ENCODE assay signal across 8 cellular contexts in the genomic region with DNA sequence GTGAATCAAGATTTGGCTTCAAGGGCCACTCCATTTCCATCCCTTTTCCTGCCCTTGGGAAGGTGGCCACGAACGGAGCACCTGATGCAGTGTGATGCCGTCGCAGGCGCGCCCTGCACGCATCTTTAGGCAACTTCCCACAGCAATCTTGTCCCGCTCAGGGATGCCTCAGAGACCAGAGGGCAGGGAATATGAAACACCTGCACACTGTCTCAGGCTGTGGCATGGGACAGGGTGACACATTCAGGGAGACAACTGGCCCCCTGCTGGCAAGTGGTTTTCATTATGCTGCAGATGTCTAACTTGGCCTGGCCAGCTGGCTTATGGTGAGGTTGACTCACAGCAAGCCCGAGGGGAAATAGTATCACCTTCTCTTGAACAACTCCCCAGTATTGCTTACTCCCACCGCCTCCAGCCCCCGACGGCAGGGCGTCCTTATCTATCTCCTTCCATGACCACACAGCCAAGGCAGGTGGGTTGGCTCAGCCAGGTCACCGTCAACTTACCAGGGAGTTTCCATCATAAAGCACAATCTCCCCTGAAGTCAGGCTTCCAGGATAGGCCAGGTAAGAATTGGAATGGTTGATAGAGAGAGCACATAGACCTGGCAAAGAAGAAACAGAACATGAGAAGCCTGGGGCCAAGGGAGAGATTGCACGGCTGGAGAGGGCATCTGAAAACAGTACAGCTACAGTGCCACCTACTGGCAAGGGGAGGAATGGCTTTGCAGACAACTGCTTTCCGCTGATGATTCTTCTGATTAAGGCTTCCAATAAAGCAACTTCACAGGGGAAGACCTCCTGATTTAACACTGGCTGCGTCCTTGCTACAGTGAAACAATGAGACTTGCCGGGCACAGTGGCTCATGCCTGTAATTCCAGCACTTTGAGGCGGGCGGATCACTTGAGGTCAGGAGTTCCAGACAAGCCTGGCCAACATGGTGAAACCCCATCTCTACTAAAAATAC. TPM values are rescaled to one million over a fixed set of nuclear protein-coding genes. Genes with fewer than 3 reads are reported as not detected.
A peak's percentile ranks its signal among the peaks of the same experiment; 100 is the strongest.
DNase-seq lines count a peak whose midpoint lies in the region; ATAC-seq and TF ChIP-seq lines count a peak whose summit lies in the region.

No MANE protein-coding gene starts in this region.

- peak overlapping the region; percentile 52 for H3K4me3 Mint-ChIP-seq in activated T-cell treated with anti-CD3 and anti-CD28 coated beads, Interleukin-2, amount 50 U/mL, for 4 hours
- no peak overlapping the region for H3K4me3 Mint-ChIP-seq in neural progenitor cell

- H4K20me1 ChIP-seq in neural progenitor cell (ENCODE audit: low read depth): no peaks in the 10 kb centered on the region

- peak; percentile 79 for ATAC-seq in activated T-cell treated with anti-CD3 and anti-CD28 coated beads, Interleukin-2, amount 50 U/mL, for 4 hours

- peak overlapping the region in 1 of 4 donors; percentile 31 for H3K27ac ChIP-seq in Peyer's patch
- H3K27ac ChIP-seq in neural progenitor cell: no peak overlapping the region

- H3K27me3 Mint-ChIP-seq in activated T-cell treated with anti-CD3 and anti-CD28 coated beads, Interleukin-2, amount 50 U/mL, for 4 hours (ENCODE audit: low read depth): no peaks in the 10 kb centered on the region
- H3K27me3 Mint-ChIP-seq in neural progenitor cell (ENCODE audit: insufficient read depth, low read depth): peaks cover 6% of the 10 kb centered on the region

- TF ChIP-seq CTCF in LNCaP clone FGC (IDR thresholded peaks at IDR 0.05; ENCODE audit: control insufficient read depth, extremely low read depth, insufficient read depth) (peak; percentile 97), Peyer's patch (IDR thresholded peaks at IDR 0.05) (peak; percentile 86 to 94 (median 90)), neural progenitor cell (IDR thresholded peaks at IDR 0.05) (peak; percentile 86)

- H3K9ac ChIP-seq in neural progenitor cell: no peak overlapping the region

- H3K36me3 ChIP-seq in Peyer's patch: peaks cover 0 to 46% (median 0%) of the 10 kb centered on the region in 3 donors
- no peaks in the 10 kb centered on the region for H3K36me3 ChIP-seq in neural progenitor cell

- DNase-seq in AG08396 (ENCODE audit: low spot score): peak; percentile 75
- peak; percentile 38 for DNase-seq in GM19238 (ENCODE audit: insufficient read length, low spot score)
- no peak for DNase-seq in LNCaP clone FGC (ENCODE audit: low read depth)
- peak; percentile 68 to 94 (median 82) for DNase-seq in Peyer's patch
- DNase-seq in activated T-cell treated with anti-CD3 and anti-CD28 coated beads, Interleukin-2, amount 50 U/mL, for 4 hours: peak; percentile 83
- peak; percentile 84 for DNase-seq in fibroblast of peridontal ligament (ENCODE audit: extremely low read depth)
- peak; percentile 86 for DNase-seq in neural progenitor cell (ENCODE audit: low spot score)
- peak; percentile 81 for DNase-seq in superior temporal gyrus (ENCODE audit: extremely low spot score)

- no peaks in the 10 kb centered on the region for H3F3A ChIP-seq in neural progenitor cell (ENCODE audit: low read depth)

- H3K4me1 ChIP-seq in Peyer's patch (peaks cover 0 to 7% (median 3%) of the 10 kb centered on the region in 4 donors), neural progenitor cell (no peaks in the 10 kb centered on the region)

- no peak overlapping the region for H3K4me3 ChIP-seq in LNCaP clone FGC (ENCODE audit: low read depth, low read length)
- H3K4me3 ChIP-seq in Peyer's patch: no peak overlapping the region
- H3K4me3 ChIP-seq in neural progenitor cell: no peak overlapping the region

- H3K4me1 Mint-ChIP-seq in activated T-cell treated with anti-CD3 and anti-CD28 coated beads, Interleukin-2, amount 50 U/mL, for 4 hours (ENCODE audit: low read depth): peaks cover 50% of the 10 kb centered on the region
- H3K4me1 Mint-ChIP-seq in neural progenitor cell: peaks cover 18% of the 10 kb centered on the region

- TF ChIP-seq POLR2A in Peyer's patch (IDR thresholded peaks at IDR 0.05): no peak

- no peaks in the 10 kb centered on the region for H3K79me2 ChIP-seq in neural progenitor cell (ENCODE audit: low read depth)

- H3K36me3 Mint-ChIP-seq in activated T-cell treated with anti-CD3 and anti-CD28 coated beads, Interleukin-2, amount 50 U/mL, for 4 hours (ENCODE audit: insufficient read depth): peaks cover 6% of the 10 kb centered on the region
- peaks cover 2% of the 10 kb centered on the region for H3K36me3 Mint-ChIP-seq in neural progenitor cell

- H3K9me3 Mint-ChIP-seq in activated T-cell treated with anti-CD3 and anti-CD28 coated beads, Interleukin-2, amount 50 U/mL, for 4 hours: no peaks in the 10 kb centered on the region
- no peaks in the 10 kb centered on the region for H3K9me3 Mint-ChIP-seq in neural progenitor cell

- no peak overlapping the region for H2AFZ ChIP-seq in neural progenitor cell (replicated peaks)

- H3K27me3 ChIP-seq in Peyer's patch (no peaks in the 10 kb centered on the region), neural progenitor cell (no peaks in the 10 kb centered on the region)

- no peak overlapping the region for H3K4me2 ChIP-seq in neural progenitor cell

- no peaks in the 10 kb centered on the region for H3K9me3 ChIP-seq in Peyer's patch
- no peaks in the 10 kb centered on the region for H3K9me3 ChIP-seq in neural progenitor cell (ENCODE audit: low read depth)

- H3K27ac Mint-ChIP-seq in neural progenitor cell: no peak overlapping the region

RNA-seq across cellular contexts. Expression of gene WIPI1, which starts 21.1 kb away (rescaled TPM):
- 10 to 100 TPM; 34.7 to 95.7 (median 44.4) TPM for total RNA-seq in Peyer's patch
- 1 to 10 TPM; 2.9 to 6.4 (median 3.9) TPM for total RNA-seq in activated T-cell treated with anti-CD3 and anti-CD28 coated beads, Interleukin-2, amount 50 U/mL, for 4 hours
- total RNA-seq in neural progenitor cell (ENCODE audit: low replicate concordance): 27.8 and 29.5 TPM in 2 replicates
